In the genomic region with DNA sequence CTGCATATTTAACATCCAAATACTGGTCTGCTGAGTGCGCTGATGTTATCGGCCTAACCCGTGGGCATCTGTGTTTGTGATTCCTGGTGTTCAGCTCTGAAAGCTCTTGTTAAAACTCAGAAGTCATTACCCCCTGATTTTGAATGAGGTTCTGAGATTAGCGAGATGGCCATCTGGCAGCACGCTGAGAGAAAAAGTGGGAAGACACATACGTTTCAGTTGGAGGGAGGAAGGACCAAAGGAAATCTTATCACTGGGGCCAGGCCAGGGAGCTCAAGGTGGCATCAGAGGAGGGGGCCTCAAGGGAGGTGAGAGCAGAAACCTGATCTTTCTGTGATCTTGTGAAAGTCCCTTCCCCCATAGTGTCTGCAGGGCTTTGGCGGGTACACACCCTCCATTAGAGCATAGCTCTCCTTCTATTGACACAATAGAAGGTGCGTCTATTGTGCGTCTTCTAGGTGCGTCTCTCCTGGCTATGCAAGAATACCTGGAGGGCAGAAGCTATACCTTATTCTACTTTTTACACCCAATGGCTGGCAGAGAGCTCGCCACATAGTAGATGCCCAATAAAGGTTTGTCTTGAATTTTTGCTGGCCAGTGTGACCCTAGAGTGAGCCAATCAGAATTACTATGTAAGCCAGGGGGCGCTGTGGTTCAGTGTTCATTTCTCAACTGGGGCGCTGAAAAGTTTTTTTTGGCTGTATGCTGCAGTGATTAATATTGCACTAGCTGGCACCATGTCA, we compare ENCODE assay signal across 8 cellular contexts.
DNase-seq lines count a peak whose midpoint lies in the region; ATAC-seq and TF ChIP-seq lines count a peak whose summit lies in the region.

No MANE protein-coding gene starts in this region.

- no peaks in the 10 kb centered on the region for H3K36me3 Mint-ChIP-seq in T-helper 17 cell (ENCODE audit: low read depth)

- H3K9me3 ChIP-seq in T-helper 17 cell (ENCODE audit: control insufficient read depth, low read length, poor library complexity, severe bottlenecking) = no peaks in the 10 kb centered on the region
- H3K9me3 ChIP-seq in left lung = no peaks in the 10 kb centered on the region

- no peak overlapping the region for H3K27ac ChIP-seq in 22Rv1
- no peak overlapping the region for H3K27ac ChIP-seq in left lung

- H3K27me3 ChIP-seq in left lung = no peaks in the 10 kb centered on the region

- in situ Hi-C loops in astrocyte of the cerebellum (cut with HindIII; ENCODE audit: low sequenced_read_pairs) = no loop called here

- H3K4me1 Mint-ChIP-seq in T-helper 17 cell = no peaks in the 10 kb centered on the region

- ATAC-seq in GM19372 (IDR thresholded peaks at IDR 0.05; ENCODE audit: low read depth, unreplicated experiment) = peak; percentile 57
- ATAC-seq in T-helper 17 cell = peak; percentile 57
- peak; percentile 76 for ATAC-seq in left lung
- ATAC-seq in GM19395 (IDR thresholded peaks at IDR 0.05; ENCODE audit: unreplicated experiment) = no peak

- H3K27me3 Mint-ChIP-seq in T-helper 17 cell = no peaks in the 10 kb centered on the region

- DNase-seq in T-helper 17 cell = peak in 2 of 3 donors; percentile 24 to 41
- no peak for DNase-seq in astrocyte of the cerebellum (ENCODE audit: low read depth)
- no peak for DNase-seq in left lung
- peak; percentile 9 to 19 for DNase-seq in stimulated activated CD8-positive, alpha-beta memory T cell treated with anti-CD3 and anti-CD28 coated beads, Interleukin-7, amount 100 ng/mL, for 4 hours (ENCODE audit: low read depth in 2 of 2)
- DNase-seq in AG08395 (ENCODE audit: low spot score) = no peak

- no peak overlapping the region for H3K4me3 ChIP-seq in astrocyte of the cerebellum (ENCODE audit: low read depth, low read length)
- no peak overlapping the region for H3K4me3 ChIP-seq in left lung

- H3K36me3 ChIP-seq in left lung = no peaks in the 10 kb centered on the region

- H3K27ac Mint-ChIP-seq in T-helper 17 cell = no peak overlapping the region

- TF ChIP-seq CTCF in 22Rv1 (IDR thresholded peaks at IDR 0.05) = peak; percentile 75
- peak; percentile 36 for TF ChIP-seq CTCF in astrocyte of the cerebellum (IDR thresholded peaks at IDR 0.05; ENCODE audit: low read depth, low read length, missing control alignments)
- peak; percentile 36 to 44 for TF ChIP-seq CTCF in left lung (IDR thresholded peaks at IDR 0.05)

- H3K4me1 ChIP-seq in left lung = no peaks in the 10 kb centered on the region

- H3K4me3 Mint-ChIP-seq in T-helper 17 cell = no peak overlapping the region

- intact Hi-C loops in left lung (cut with DNase I) = no loop called here

Comparison
In these comparisons a context has a peak if more than half of its experiments do, and no peak if none do; other contexts are left out.
1. DNase-seq: peak in T-helper 17 cell (2 of 3) and stimulated activated CD8-positive, alpha-beta memory T cell treated with anti-CD3 and anti-CD28 coated beads, Interleukin-7, amount 100 ng/mL, for 4 hours (2 of 2); none in astrocyte of the cerebellum (single experiment), left lung (0 of 2) and AG08395 (single experiment).
2. Peak in every context shown above with its lines, with median percentiles within 50 percentile points of each other: CTCF ChIP-seq.